In the genomic region with DNA sequence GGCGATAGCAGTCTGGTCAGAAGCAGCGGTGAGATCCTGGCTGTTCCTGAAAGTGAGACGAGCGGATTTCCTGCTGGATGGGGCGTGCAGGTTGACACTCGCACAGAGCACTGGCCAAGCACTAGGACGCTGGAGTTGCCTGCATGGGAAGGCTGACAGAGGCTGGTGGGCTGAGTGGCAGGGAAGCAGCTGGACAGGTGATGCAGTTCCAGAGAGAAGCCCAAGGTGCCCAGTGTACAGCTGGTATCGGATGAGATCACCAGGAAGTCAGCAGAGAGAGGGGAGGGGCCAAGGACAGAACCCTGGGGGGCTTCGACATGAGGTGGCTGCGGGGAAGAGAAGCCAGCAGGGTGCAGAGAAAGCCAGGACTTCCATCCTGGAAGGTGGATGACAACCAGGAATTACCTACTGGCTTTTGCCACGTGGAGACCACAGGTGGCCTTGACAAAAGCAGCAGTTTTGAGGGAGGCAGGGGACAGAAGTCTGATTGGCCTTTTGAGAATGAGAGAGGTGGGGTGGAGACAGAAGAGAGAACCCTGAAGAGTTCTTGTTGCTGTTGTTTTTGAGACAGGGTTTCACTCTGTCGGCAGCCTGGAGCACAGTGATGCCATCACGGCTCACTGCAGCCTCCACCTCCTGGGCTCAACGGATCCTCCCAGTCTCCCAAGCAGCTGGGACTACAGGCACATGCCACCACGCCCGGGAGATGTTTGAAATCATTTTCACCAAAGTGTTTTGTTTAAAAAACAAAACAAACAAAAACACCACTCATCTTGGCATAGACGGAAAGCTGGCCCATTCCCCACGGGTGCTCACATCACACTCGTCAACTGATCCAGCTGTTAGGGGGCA, we compare ENCODE assay signal across 9 cellular contexts. TPM values are rescaled to one million over a fixed set of nuclear protein-coding genes. Genes with fewer than 3 reads are reported as not detected.
DNase-seq lines count a peak whose midpoint lies in the region; ATAC-seq and TF ChIP-seq lines count a peak whose summit lies in the region.
"Had no signal": no experiment of that assay in that cellular context is flagged by ENCODE, and none has a peak within 500 bp of the region (broad histone marks: within the 10 kb centered on the region; RNA-seq: fewer than 3 reads in every experiment).

No MANE protein-coding gene starts in this region.

- no peak overlapping the region for H3K23ac ChIP-seq in mesenchymal stem cell (ENCODE audit: low read length in 2 of 2)
- no peak overlapping the region for H3K23ac ChIP-seq in trophoblast cell (ENCODE audit: low read length)

- no peak overlapping the region for H4K12ac ChIP-seq in trophoblast cell (ENCODE audit: low read depth, low read length)

- no peak overlapping the region for H3K4me3 ChIP-seq in coronary artery
- peak overlapping the region in 1 of 2 experiments; percentile 44 for H3K4me3 ChIP-seq in mesenchymal stem cell (ENCODE audit: insufficient read depth in 1 of 2, low read depth in 1 of 2, low read length in 2 of 2)
- H3K4me3 ChIP-seq in trophoblast cell (ENCODE audit: low read depth, low read length) = no peak overlapping the region

- H2BK12ac ChIP-seq in mesenchymal stem cell (ENCODE audit: low read length in 2 of 2) (no peak overlapping the region), trophoblast cell (ENCODE audit: low read length) (no peak overlapping the region)

- TF ChIP-seq CTCF in coronary artery (IDR thresholded peaks at IDR 0.05) = no peak

- H3K27me3 ChIP-seq in mesenchymal stem cell (ENCODE audit: control insufficient read depth in 1 of 2, insufficient read depth in 1 of 2, low read length in 2 of 2) (no peaks in the 10 kb centered on the region), trophoblast cell (ENCODE audit: insufficient read depth, low read length) (no peaks in the 10 kb centered on the region)

- H2BK5ac ChIP-seq in mesenchymal stem cell (ENCODE audit: low read depth, low read length, poor library complexity, severe bottlenecking) = no peak overlapping the region
- no peak overlapping the region for H2BK5ac ChIP-seq in trophoblast cell (ENCODE audit: low read depth, low read length, poor library complexity)

- peak overlapping the region; percentile 5 for H4K8ac ChIP-seq in mesenchymal stem cell (ENCODE audit: low read length)
- no peak overlapping the region for H4K8ac ChIP-seq in trophoblast cell (ENCODE audit: low read depth, low read length)

- H3K9me3 ChIP-seq in mesenchymal stem cell (ENCODE audit: control insufficient read depth, low read length) (no peaks in the 10 kb centered on the region), trophoblast cell (ENCODE audit: insufficient read depth, low read depth, low read length) (no peaks in the 10 kb centered on the region)

- H3K4ac ChIP-seq in mesenchymal stem cell (ENCODE audit: low read depth in 1 of 2, low read length in 2 of 2) = peak overlapping the region in 1 of 2 experiments; percentile 18
- H3K4ac ChIP-seq in trophoblast cell (ENCODE audit: low read depth, low read length) = no peak overlapping the region

- H3K4me2 ChIP-seq in mesenchymal stem cell (ENCODE audit: low read length, poor library complexity, severe bottlenecking) (peak overlapping the region; percentile 12), trophoblast cell (ENCODE audit: low read length) (no peak overlapping the region)

- H2AFZ ChIP-seq in mesenchymal stem cell (ENCODE audit: low read depth, low read length) (no peak overlapping the region), trophoblast cell (ENCODE audit: insufficient read depth, low read length, poor library complexity) (no peak overlapping the region)

- H3K9ac ChIP-seq in mesenchymal stem cell (ENCODE audit: low read length) (peak overlapping the region; percentile 61), trophoblast cell (ENCODE audit: low read length) (no peak overlapping the region)

- 68% methylated on average over 19 of the region's 19 CpGs for WGBS in mesenchymal stem cell
- no CpG with 5 or more reads among the region's 19 CpGs for WGBS in trophoblast cell (ENCODE audit: extremely low coverage, insufficient coverage, insufficient read length)

- H2BK15ac ChIP-seq in mesenchymal stem cell (ENCODE audit: low read depth, poor library complexity, severe bottlenecking) = no peak overlapping the region

- H2AK5ac ChIP-seq in mesenchymal stem cell (ENCODE audit: low read length, severe bottlenecking) (no peak overlapping the region), trophoblast cell (ENCODE audit: low read length) (no peak overlapping the region)

- H2BK120ac ChIP-seq in mesenchymal stem cell (ENCODE audit: low read depth, low read length) (no peak overlapping the region), trophoblast cell (ENCODE audit: insufficient read depth, low read length, poor library complexity) (no peak overlapping the region)

- DNase-seq in AG20443 (ENCODE audit: low spot score) = peak; percentile 34
- DNase-seq in NCI-H2107 treated with DMSO at 0.1 percent for 48 hours (lab: John Stamatoyannopoulos, UW; ENCODE audit: unreplicated experiment) = peak; percentile 96
- no peak for DNase-seq in coronary artery (ENCODE audit: low spot score)
- DNase-seq in mesenchymal stem cell = peak; percentile 56
- DNase-seq in trophoblast cell = no peak
- no peak for DNase-seq in germinal center (ENCODE audit: low spot score)
- DNase-seq in ACHN = no peak
- DNase-seq: naive thymus-derived CD4-positive, alpha-beta T cell had no signal

- H3K14ac ChIP-seq in mesenchymal stem cell (ENCODE audit: low read length in 2 of 2) (no peak overlapping the region), trophoblast cell (ENCODE audit: low read length) (no peak overlapping the region)

- H3K18ac ChIP-seq in mesenchymal stem cell (ENCODE audit: low read depth in 1 of 2, low read length in 2 of 2) (no peak overlapping the region), trophoblast cell (ENCODE audit: low read length) (no peak overlapping the region)

- H3K4me1 ChIP-seq in mesenchymal stem cell (ENCODE audit: control insufficient read depth, insufficient read depth, low read depth, low read length) (peaks cover 42% of the 10 kb centered on the region), trophoblast cell (ENCODE audit: control insufficient read depth in 1 of 2, insufficient read depth in 2 of 2, low read length in 2 of 2) (peaks cover 3 to 17% of the 10 kb centered on the region in 2 experiments)

- no peak for ATAC-seq in GM18861 (IDR thresholded peaks at IDR 0.05; ENCODE audit: unreplicated experiment)
- ATAC-seq: naive thymus-derived CD4-positive, alpha-beta T cell had no signal

- in situ Hi-C loops in ACHN (cut with HindIII; ENCODE audit: low pct_ligation_motif_present, low pct_unique_long_range_greater_than_20kb, low sequenced_read_pairs) = no loop called here

- H3K79me1 ChIP-seq in mesenchymal stem cell (replicated peaks; ENCODE audit: low read length, poor library complexity, severe bottlenecking) (no peaks in the 10 kb centered on the region), trophoblast cell (ENCODE audit: low read length) (no peaks in the 10 kb centered on the region)

- peaks cover 11 to 12% of the 10 kb centered on the region in 2 experiments for H3K36me3 ChIP-seq in mesenchymal stem cell (ENCODE audit: control insufficient read depth in 1 of 2, insufficient read depth in 2 of 2, low read depth in 1 of 2, low read length in 2 of 2)
- H3K36me3 ChIP-seq in trophoblast cell (ENCODE audit: control insufficient read depth in 1 of 2, insufficient read depth in 2 of 2, low read length in 2 of 2) = peaks cover 0 to 6% of the 10 kb centered on the region in 2 experiments

- H3K27ac ChIP-seq in coronary artery (peak overlapping the region; percentile 21 to 33), mesenchymal stem cell (ENCODE audit: low read length, poor library complexity, severe bottlenecking) (peak overlapping the region; percentile 61), trophoblast cell (ENCODE audit: low read depth, low read length) (no peak overlapping the region)

- H3K79me2 ChIP-seq in trophoblast cell (ENCODE audit: control insufficient read depth, insufficient read depth, low read length, poor library complexity) = no peaks in the 10 kb centered on the region

- no peak overlapping the region for H4K91ac ChIP-seq in mesenchymal stem cell (ENCODE audit: low read length)
- H4K91ac ChIP-seq in trophoblast cell (ENCODE audit: low read depth, low read length) = no peak overlapping the region

RNA-seq across cellular contexts. Expression of a gene that starts 35.3 kb away (rescaled TPM):
- 64.0 TPM for polyA plus RNA-seq in mesenchymal stem cell (2013, experiment 1 of 2)
- polyA plus RNA-seq in mesenchymal stem cell (2013, experiment 2 of 2) = 61.5 TPM
- polyA plus RNA-seq in trophoblast cell (2013) = 55.5 and 55.9 TPM in 2 replicates

Comparison
In these comparisons a context has a peak if more than half of its experiments do, and no peak if none do; other contexts are left out.
1. DNase-seq: peak in AG20443 (single experiment), NCI-H2107 treated with DMSO at 0.1 percent for 48 hours (single experiment) and mesenchymal stem cell (single experiment); none in coronary artery (single experiment), trophoblast cell (0 of 2), germinal center (single experiment) and ACHN (single experiment).